Comparison of ENCODE assay signal across 27 cellular contexts in genomic region chr11:31295308-31295707, GRCh38.
"Had no signal": no experiment of that assay in that cellular context is flagged by ENCODE, and none has a peak within 500 bp of the region (broad histone marks: within the 10 kb centered on the region; RNA-seq: fewer than 3 reads in every experiment).

No MANE protein-coding gene starts in this region.

- H3K4me1 ChIP-seq: esophagus squamous epithelium, gastrocnemius medialis, heart right ventricle, left lung, lower lobe of right lung had no signal

- H3K36me3 ChIP-seq: esophagus squamous epithelium, gastrocnemius medialis, heart right ventricle, left lung, lower lobe of right lung had no signal

- FAIRE-seq: colon, endometrium, islet of Langerhans, keratinocyte had no signal

- ATAC-seq: esophagus mucosa; gastrocnemius medialis; heart right ventricle; left cardiac atrium; left lung; left ventricle myocardium superior; lower lobe of right lung; naive thymus-derived CD4-positive, alpha-beta T cell had no signal

- H3K4me3 ChIP-seq: coronary artery, dorsolateral prefrontal cortex, esophagus squamous epithelium, gastrocnemius medialis, heart right ventricle, left lung, lower lobe of right lung had no signal

- DNase-seq: dermis blood vessel endothelial cell; dorsolateral prefrontal cortex; effector CD4-positive, alpha-beta T cell; effector memory CD4-positive, alpha-beta T cell; erythroblast; esophagus squamous epithelium; foreskin fibroblast; foreskin melanocyte; gastrocnemius medialis; glutamatergic neuron; head of caudate nucleus; heart right ventricle; hippocampal formation; left cardiac atrium; left lung; left ventricle myocardium superior; lower lobe of right lung; mesendoderm; midbrain; naive thymus-derived CD4-positive, alpha-beta T cell had no signal

- H3K27me3 ChIP-seq: dorsolateral prefrontal cortex, esophagus squamous epithelium, gastrocnemius medialis, left lung had no signal

- H3K9me3 ChIP-seq: esophagus squamous epithelium, gastrocnemius medialis, heart right ventricle, left lung, lower lobe of right lung had no signal

- H3K27ac ChIP-seq: coronary artery, dorsolateral prefrontal cortex, epithelial cell of prostate, esophagus squamous epithelium, gastrocnemius medialis, heart right ventricle, left lung, lower lobe of right lung had no signal
